8 cellular contexts compared by ENCODE assay signal in genomic region chr11:113773416-113774173, GRCh38. TPM values are rescaled to one million over a fixed set of nuclear protein-coding genes. Genes with fewer than 3 reads are reported as not detected.
DNase-seq lines count a peak whose midpoint lies in the region; TF ChIP-seq lines count a peak whose summit lies in the region.

Gene ZW10 (minus strand): TSS chr11:113773692. CDS start chr11:113773666, 26 bp downstream.

- H3K4me3 Mint-ChIP-seq in nephron, result peak within 1 kb of the TSS; percentile 97 to 100 (median 97)
- H3K4me3 Mint-ChIP-seq in stimulated activated naive CD8-positive, alpha-beta T cell treated with anti-CD3 and anti-CD28 coated beads, Interleukin-15, Interleukin-2, amounts not matched to agents 100 ng/mL and 50 ng/mL, for 24 hours, result peak within 1 kb of the TSS; percentile 93

- H3K4me1 Mint-ChIP-seq in nephron, result peaks cover 23% of the 10 kb centered on the region
- peaks cover 23% of the 10 kb centered on the region for H3K4me1 Mint-ChIP-seq in stimulated activated naive CD8-positive, alpha-beta T cell treated with anti-CD3 and anti-CD28 coated beads, Interleukin-15, Interleukin-2, amounts not matched to agents 100 ng/mL and 50 ng/mL, for 24 hours (ENCODE audit: low read depth)

- H3K36me3 ChIP-seq in HAP-1 (replicated peaks) (no peaks in the 10 kb centered on the region; the same call in 1 of the 2 replicates), MG63 (peaks cover 10% of the 10 kb centered on the region)

- TF ChIP-seq CTCF in fibroblast of the aortic adventitia (IDR thresholded peaks at IDR 0.05; ENCODE audit: insufficient read depth, low read length) (peak; percentile 83), nephron (IDR thresholded peaks at IDR 0.05; ENCODE audit: unreplicated experiment in 3 of 3) (peak; percentile 93 to 97 (median 96))

- H3K36me3 Mint-ChIP-seq in nephron (ENCODE audit: low read depth), result peaks cover 14% of the 10 kb centered on the region
- peaks cover 24% of the 10 kb centered on the region for H3K36me3 Mint-ChIP-seq in stimulated activated naive CD8-positive, alpha-beta T cell treated with anti-CD3 and anti-CD28 coated beads, Interleukin-15, Interleukin-2, amounts not matched to agents 100 ng/mL and 50 ng/mL, for 24 hours (ENCODE audit: low read depth)

- peak within 1 kb of the TSS; percentile 91 for H3K4me3 ChIP-seq in HAP-1
- H3K4me3 ChIP-seq in MG63, result peak within 1 kb of the TSS; percentile 95
- H3K4me3 ChIP-seq in fibroblast of the aortic adventitia (ENCODE audit: low read depth, low read length), result peak within 1 kb of the TSS; percentile 98

- peak within 1 kb of the TSS; percentile 91 to 99 (median 98) for H3K27ac Mint-ChIP-seq in nephron
- peak within 1 kb of the TSS; percentile 95 for H3K27ac Mint-ChIP-seq in stimulated activated naive CD8-positive, alpha-beta T cell treated with anti-CD3 and anti-CD28 coated beads, Interleukin-15, Interleukin-2, amounts not matched to agents 100 ng/mL and 50 ng/mL, for 24 hours

- DNase-seq in GDM1 (lab: John Stamatoyannopoulos, UW), result peak; percentile 86
- peak; percentile 91 to 96 for DNase-seq in HAP-1 (ENCODE audit: low spot score in 2 of 2)
- peak; percentile 98 for DNase-seq in MG63
- DNase-seq in SHP77 treated with DMSO at 0.1 percent for 48 hours (lab: John Stamatoyannopoulos, UW), result peak; percentile 93
- DNase-seq in activated effector memory CD4-positive, alpha-beta T cell treated with anti-CD3 and anti-CD28 coated beads, Interleukin-2, amount 50 U/mL, for 16 hours, result peak; percentile 98
- peak; percentile 97 for DNase-seq in fibroblast of the aortic adventitia (ENCODE audit: low read depth)

- no peaks in the 10 kb centered on the region; the same call in 1 of the 2 replicates for H3K4me1 ChIP-seq in HAP-1

- H3K27me3 ChIP-seq in HAP-1 (ENCODE audit: low read depth) (peaks cover 11% of the 10 kb centered on the region), MG63 (peaks cover 6% of the 10 kb centered on the region)

- H3K27me3 Mint-ChIP-seq in nephron (ENCODE audit: low read depth), result peaks cover 24% of the 10 kb centered on the region
- H3K27me3 Mint-ChIP-seq in stimulated activated naive CD8-positive, alpha-beta T cell treated with anti-CD3 and anti-CD28 coated beads, Interleukin-15, Interleukin-2, amounts not matched to agents 100 ng/mL and 50 ng/mL, for 24 hours, result no peaks in the 10 kb centered on the region

- no peaks in the 10 kb centered on the region for H3K9me3 Mint-ChIP-seq in nephron
- H3K9me3 Mint-ChIP-seq in stimulated activated naive CD8-positive, alpha-beta T cell treated with anti-CD3 and anti-CD28 coated beads, Interleukin-15, Interleukin-2, amounts not matched to agents 100 ng/mL and 50 ng/mL, for 24 hours, result no peaks in the 10 kb centered on the region

- H3K9me3 ChIP-seq in HAP-1, result no peaks in the 10 kb centered on the region
- H3K9me3 ChIP-seq in MG63, result no peaks in the 10 kb centered on the region

- in situ Hi-C loops in HAP-1 (cut with MboI; ENCODE audit: low sequenced_read_pairs), result no loop called here

RNA-seq across cellular contexts. Expression of gene ZW10, which starts in this region (rescaled TPM):
- total RNA-seq in MG63 (2014; rRNA removed; shearing (Covaris generic); ENCODE audit: low replicate concordance), result 22.2 and 23.4 TPM in 2 replicates
- 10.5 and 26.7 TPM in 2 replicates for total RNA-seq in fibroblast of the aortic adventitia (ENCODE audit: low replicate concordance)

Comparison
In these comparisons a context has a peak if more than half of its experiments do, and no peak if none do; other contexts are left out.
1. Peak in every context shown above with its lines: DNase-seq and H3K4me3 ChIP-seq.